Comparison of ENCODE assay signal across 1 cellular context in the genomic region with DNA sequence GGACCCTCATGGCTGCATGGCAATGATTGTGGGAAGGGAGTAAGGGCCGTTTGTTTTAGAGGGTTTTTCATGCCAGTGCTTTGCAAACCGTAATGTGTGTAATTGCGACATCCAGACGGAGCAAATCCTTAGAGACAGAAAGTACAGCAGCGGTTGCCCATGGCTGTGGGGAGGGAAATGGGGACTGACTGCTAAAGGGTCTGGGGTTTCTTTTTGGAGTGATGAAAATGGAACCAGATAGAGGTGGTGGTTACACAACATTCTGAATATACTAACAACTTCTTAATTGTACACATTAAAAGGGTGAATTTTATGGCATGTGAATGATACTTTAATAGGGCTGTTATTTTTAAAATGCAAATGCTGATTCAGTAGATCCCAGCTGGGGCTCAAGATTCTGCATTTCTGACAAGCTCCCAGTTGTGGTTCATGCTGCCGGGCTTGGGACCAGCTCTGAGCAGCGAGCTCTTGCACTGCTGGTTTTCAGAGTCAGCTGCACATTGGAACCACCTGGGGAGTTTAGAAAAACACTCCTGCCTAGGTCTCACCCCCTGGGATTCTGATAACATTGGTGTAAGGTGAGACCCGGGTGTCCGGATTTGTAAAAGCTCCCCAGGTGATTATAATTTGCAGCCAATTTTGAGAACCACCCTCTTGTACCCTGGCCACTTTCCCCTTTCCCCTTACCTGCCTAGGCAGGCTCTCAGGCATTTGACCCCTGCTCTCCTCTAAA.
TF ChIP-seq lines count a peak whose summit lies in the region.

No MANE protein-coding gene starts in this region.

TF ChIP-seq in GM23338, 12 proteins besides CTCF, POLR2A, EP300 and RAD21 (continued from another document):
- TF ChIP-seq, protein P1, sequence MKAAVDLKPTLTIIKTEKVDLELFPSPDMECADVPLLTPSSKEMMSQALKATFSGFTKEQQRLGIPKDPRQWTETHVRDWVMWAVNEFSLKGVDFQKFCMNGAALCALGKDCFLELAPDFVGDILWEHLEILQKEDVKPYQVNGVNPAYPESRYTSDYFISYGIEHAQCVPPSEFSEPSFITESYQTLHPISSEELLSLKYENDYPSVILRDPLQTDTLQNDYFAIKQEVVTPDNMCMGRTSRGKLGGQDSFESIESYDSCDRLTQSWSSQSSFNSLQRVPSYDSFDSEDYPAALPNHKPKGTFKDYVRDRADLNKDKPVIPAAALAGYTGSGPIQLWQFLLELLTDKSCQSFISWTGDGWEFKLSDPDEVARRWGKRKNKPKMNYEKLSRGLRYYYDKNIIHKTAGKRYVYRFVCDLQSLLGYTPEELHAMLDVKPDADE (IDR thresholded peaks at IDR 0.05) = no peak
- TF ChIP-seq EZH2 (IDR thresholded peaks at IDR 0.05; ENCODE audit: low read depth, unreplicated experiment) (no peak), ZNF331 (CRISPR knock-in tag; IDR thresholded peaks at IDR 0.05; ENCODE audit: low read depth) (no peak), ZNF114 (CRISPR knock-in tag; IDR thresholded peaks at IDR 0.05) (no peak), JUNB (IDR thresholded peaks at IDR 0.05; ENCODE audit: unreplicated experiment) (no peak)
- TF ChIP-seq, protein P2, sequence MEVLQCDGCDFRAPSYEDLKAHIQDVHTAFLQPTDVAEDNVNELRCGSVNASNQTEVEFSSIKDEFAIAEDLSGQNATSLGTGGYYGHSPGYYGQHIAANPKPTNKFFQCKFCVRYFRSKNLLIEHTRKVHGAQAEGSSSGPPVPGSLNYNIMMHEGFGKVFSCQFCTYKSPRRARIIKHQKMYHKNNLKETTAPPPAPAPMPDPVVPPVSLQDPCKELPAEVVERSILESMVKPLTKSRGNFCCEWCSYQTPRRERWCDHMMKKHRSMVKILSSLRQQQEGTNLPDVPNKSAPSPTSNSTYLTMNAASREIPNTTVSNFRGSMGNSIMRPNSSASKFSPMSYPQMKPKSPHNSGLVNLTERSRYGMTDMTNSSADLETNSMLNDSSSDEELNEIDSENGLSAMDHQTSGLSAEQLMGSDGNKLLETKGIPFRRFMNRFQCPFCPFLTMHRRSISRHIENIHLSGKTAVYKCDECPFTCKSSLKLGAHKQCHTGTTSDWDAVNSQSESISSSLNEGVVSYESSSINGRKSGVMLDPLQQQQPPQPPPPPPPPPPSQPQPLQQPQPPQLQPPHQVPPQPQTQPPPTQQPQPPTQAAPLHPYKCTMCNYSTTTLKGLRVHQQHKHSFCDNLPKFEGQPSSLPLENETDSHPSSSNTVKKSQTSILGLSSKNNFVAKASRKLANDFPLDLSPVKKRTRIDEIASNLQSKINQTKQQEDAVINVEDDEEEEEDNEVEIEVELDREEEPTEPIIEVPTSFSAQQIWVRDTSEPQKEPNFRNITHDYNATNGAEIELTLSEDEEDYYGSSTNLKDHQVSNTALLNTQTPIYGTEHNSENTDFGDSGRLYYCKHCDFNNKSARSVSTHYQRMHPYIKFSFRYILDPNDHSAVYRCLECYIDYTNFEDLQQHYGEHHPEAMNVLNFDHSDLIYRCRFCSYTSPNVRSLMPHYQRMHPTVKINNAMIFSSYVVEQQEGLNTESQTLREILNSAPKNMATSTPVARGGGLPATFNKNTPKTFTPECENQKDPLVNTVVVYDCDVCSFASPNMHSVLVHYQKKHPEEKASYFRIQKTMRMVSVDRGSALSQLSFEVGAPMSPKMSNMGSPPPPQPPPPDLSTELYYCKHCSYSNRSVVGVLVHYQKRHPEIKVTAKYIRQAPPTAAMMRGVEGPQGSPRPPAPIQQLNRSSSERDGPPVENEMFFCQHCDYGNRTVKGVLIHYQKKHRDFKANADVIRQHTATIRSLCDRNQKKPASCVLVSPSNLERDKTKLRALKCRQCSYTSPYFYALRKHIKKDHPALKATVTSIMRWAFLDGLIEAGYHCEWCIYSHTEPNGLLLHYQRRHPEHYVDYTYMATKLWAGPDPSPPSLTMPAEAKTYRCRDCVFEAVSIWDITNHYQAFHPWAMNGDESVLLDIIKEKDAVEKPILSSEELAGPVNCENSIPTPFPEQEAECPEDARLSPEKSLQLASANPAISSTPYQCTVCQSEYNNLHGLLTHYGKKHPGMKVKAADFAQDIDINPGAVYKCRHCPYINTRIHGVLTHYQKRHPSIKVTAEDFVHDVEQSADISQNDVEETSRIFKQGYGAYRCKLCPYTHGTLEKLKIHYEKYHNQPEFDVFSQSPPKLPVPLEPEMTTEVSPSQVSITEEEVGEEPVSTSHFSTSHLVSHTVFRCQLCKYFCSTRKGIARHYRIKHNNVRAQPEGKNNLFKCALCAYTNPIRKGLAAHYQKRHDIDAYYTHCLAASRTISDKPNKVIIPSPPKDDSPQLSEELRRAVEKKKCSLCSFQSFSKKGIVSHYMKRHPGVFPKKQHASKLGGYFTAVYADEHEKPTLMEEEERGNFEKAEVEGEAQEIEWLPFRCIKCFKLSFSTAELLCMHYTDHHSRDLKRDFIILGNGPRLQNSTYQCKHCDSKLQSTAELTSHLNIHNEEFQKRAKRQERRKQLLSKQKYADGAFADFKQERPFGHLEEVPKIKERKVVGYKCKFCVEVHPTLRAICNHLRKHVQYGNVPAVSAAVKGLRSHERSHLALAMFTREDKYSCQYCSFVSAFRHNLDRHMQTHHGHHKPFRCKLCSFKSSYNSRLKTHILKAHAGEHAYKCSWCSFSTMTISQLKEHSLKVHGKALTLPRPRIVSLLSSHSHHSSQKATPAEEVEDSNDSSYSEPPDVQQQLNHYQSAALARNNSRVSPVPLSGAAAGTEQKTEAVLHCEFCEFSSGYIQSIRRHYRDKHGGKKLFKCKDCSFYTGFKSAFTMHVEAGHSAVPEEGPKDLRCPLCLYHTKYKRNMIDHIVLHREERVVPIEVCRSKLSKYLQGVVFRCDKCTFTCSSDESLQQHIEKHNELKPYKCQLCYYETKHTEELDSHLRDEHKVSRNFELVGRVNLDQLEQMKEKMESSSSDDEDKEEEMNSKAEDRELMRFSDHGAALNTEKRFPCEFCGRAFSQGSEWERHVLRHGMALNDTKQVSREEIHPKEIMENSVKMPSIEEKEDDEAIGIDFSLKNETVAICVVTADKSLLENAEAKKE (CRISPR knock-in tag; IDR thresholded peaks at IDR 0.05) = no peak
TF ChIP-seq in GM23338: peak in this region for 0.
